ENCODE assay signal across 19 cellular contexts in genomic region chr20:54431545-54431944, GRCh38. TPM values are rescaled to one million over a fixed set of nuclear protein-coding genes. Genes with fewer than 3 reads are reported as not detected.
DNase-seq lines count a peak whose midpoint lies in the region; ATAC-seq and TF ChIP-seq lines count a peak whose summit lies in the region.
"Had no signal": no experiment of that assay in that cellular context is flagged by ENCODE, and none has a peak within 500 bp of the region (broad histone marks: within the 10 kb centered on the region; RNA-seq: fewer than 3 reads in every experiment).

No MANE protein-coding gene starts in this region.

- H3K9ac ChIP-seq in mesenchymal stem cell (ENCODE audit: low read length): peak overlapping the region; percentile 13

- no peak overlapping the region for H4K91ac ChIP-seq in mesenchymal stem cell (ENCODE audit: low read length)

- H3K27me3 ChIP-seq in mesenchymal stem cell (ENCODE audit: control insufficient read depth in 1 of 2, insufficient read depth in 1 of 2, low read length in 2 of 2): no peaks in the 10 kb centered on the region
- H3K27me3 ChIP-seq: heart left ventricle, ovary, uterus had no signal

- in situ Hi-C loops in Caki2 (cut with HindIII; ENCODE audit: low pct_unique_long_range_greater_than_20kb, low sequenced_read_pairs): no loop called here

- no peak overlapping the region for H3K4me3 ChIP-seq in mesenchymal stem cell (ENCODE audit: insufficient read depth in 1 of 2, low read depth in 1 of 2, low read length in 2 of 2)
- H3K4me3 ChIP-seq: heart left ventricle, ovary, uterus had no signal

- CTCF ChIA-PET in WTC11 (lab: Charles Lee): interaction anchor here (1.0 kb wide), 1 partner anchor 224 kb away, joined by 3 read pairs; no protein-coding TSS in a partner anchor

- ATAC-seq in HG03175 (IDR thresholded peaks at IDR 0.05; ENCODE audit: unreplicated experiment) (no peak), HG03378 (IDR thresholded peaks at IDR 0.05; ENCODE audit: unreplicated experiment) (no peak), WTC11 (no peak), HG03457 (IDR thresholded peaks at IDR 0.05; ENCODE audit: unreplicated experiment) (no peak)
- ATAC-seq: heart left ventricle; stimulated activated naive CD8-positive, alpha-beta T cell treated with anti-CD3 and anti-CD28 coated beads, Interleukin-15, Interleukin-2, amounts not matched to agents 100 U/mL and 50 U/mL, for 24 hours had no signal

- peak; percentile 22 for DNase-seq in Caki2 (ENCODE audit: low read depth)
- peak; percentile 6 for DNase-seq in NCI-H2029 (lab: John Stamatoyannopoulos, UW)
- DNase-seq in mesenchymal stem cell: no peak
- DNase-seq in WTC11 (ENCODE audit: low spot score): no peak
- DNase-seq: activated CD4-positive, CD25-positive, alpha-beta regulatory T cell treated with anti-CD3 and anti-CD28 coated beads, Interleukin-2, amount 50 U/mL, for 72 hours; activated gamma-delta T cell treated with Interleukin-2 at 50 U/mL for 16 hours; heart left ventricle; islet precursor cell; midbrain; ovary; SIG-M5; stimulated activated naive CD8-positive, alpha-beta T cell treated with anti-CD3 and anti-CD28 coated beads, Interleukin-15, Interleukin-2, amounts not matched to agents 100 U/mL and 50 U/mL, for 24 hours; uterus had no signal

- H2BK15ac ChIP-seq in mesenchymal stem cell (ENCODE audit: low read depth, poor library complexity, severe bottlenecking): no peak overlapping the region

- no peaks in the 10 kb centered on the region for H3K9me3 ChIP-seq in mesenchymal stem cell (ENCODE audit: control insufficient read depth, low read length)
- H3K9me3 ChIP-seq: heart left ventricle, ovary, uterus had no signal

- H3K36me3 ChIP-seq in mesenchymal stem cell (ENCODE audit: control insufficient read depth in 1 of 2, insufficient read depth in 2 of 2, low read depth in 1 of 2, low read length in 2 of 2): no peaks in the 10 kb centered on the region
- H3K36me3 ChIP-seq: heart left ventricle, ovary, uterus had no signal

- H3K14ac ChIP-seq in mesenchymal stem cell (ENCODE audit: low read length in 2 of 2): no peak overlapping the region

- no peak overlapping the region for H2BK5ac ChIP-seq in mesenchymal stem cell (ENCODE audit: low read depth, low read length, poor library complexity, severe bottlenecking)

- H3K4me3 Mint-ChIP-seq in brain (peak overlapping the region in 1 of 5 experiments; percentile 13), WTC11 (no peak overlapping the region)
- H3K4me3 Mint-ChIP-seq: T-helper 2 cell treated with Interferon-gamma antibody and Interleukin-4, amounts not matched to agents 5 μg/mL and 100 μg/mL, for 36 hours had no signal

- H3K27me3 Mint-ChIP-seq in brain (no peaks in the 10 kb centered on the region), WTC11 (ENCODE audit: low read depth) (no peaks in the 10 kb centered on the region)

- WGBS in mesenchymal stem cell: 46% methylated on average over 4 of the region's 5 CpGs

- no peaks in the 10 kb centered on the region for H3K4me1 ChIP-seq in mesenchymal stem cell (ENCODE audit: control insufficient read depth, insufficient read depth, low read depth, low read length)
- H3K4me1 ChIP-seq: heart left ventricle, uterus had no signal

- POLR2A ChIA-PET in WTC11 (lab: Charles Lee): no interaction called here

- H3K36me3 Mint-ChIP-seq in brain (no peaks in the 10 kb centered on the region), WTC11 (no peaks in the 10 kb centered on the region)

- H2BK120ac ChIP-seq in mesenchymal stem cell (ENCODE audit: low read depth, low read length): no peak overlapping the region

- H3K23ac ChIP-seq in mesenchymal stem cell (ENCODE audit: low read length in 2 of 2): no peak overlapping the region

- no peak overlapping the region for H3K4me2 ChIP-seq in mesenchymal stem cell (ENCODE audit: low read length, poor library complexity, severe bottlenecking)

- H4K8ac ChIP-seq in mesenchymal stem cell (ENCODE audit: low read length): no peak overlapping the region

- H3K18ac ChIP-seq in mesenchymal stem cell (ENCODE audit: low read depth in 1 of 2, low read length in 2 of 2): no peak overlapping the region

- no peak overlapping the region for H2AFZ ChIP-seq in mesenchymal stem cell (ENCODE audit: low read depth, low read length)

- H3K27ac Mint-ChIP-seq in brain (peak overlapping the region in 4 of 5 experiments; percentile 8 to 76 (median 36)), WTC11 (no peak overlapping the region)
- H3K27ac Mint-ChIP-seq: T-helper 2 cell treated with Interferon-gamma antibody and Interleukin-4, amounts not matched to agents 5 μg/mL and 100 μg/mL, for 36 hours had no signal

- TF ChIP-seq CTCF in brain (conservative IDR thresholded peaks at IDR 0.05) (no peak), WTC11 (IDR thresholded peaks at IDR 0.05) (no peak)

- H2AK5ac ChIP-seq in mesenchymal stem cell (ENCODE audit: low read length, severe bottlenecking): no peak overlapping the region

- no peak overlapping the region for H3K4ac ChIP-seq in mesenchymal stem cell (ENCODE audit: low read depth in 1 of 2, low read length in 2 of 2)

- peaks cover 9% of the 10 kb centered on the region for H3K4me1 Mint-ChIP-seq in brain
- H3K4me1 Mint-ChIP-seq in WTC11: 0 out of 2 replicates have a peak, but pooled peaks cover 6% of the 10 kb centered on the region

- H2BK12ac ChIP-seq in mesenchymal stem cell (ENCODE audit: low read length in 2 of 2): no peak overlapping the region

- no peaks in the 10 kb centered on the region for H3K79me1 ChIP-seq in mesenchymal stem cell (replicated peaks; ENCODE audit: low read length, poor library complexity, severe bottlenecking)

- H3K9me3 Mint-ChIP-seq in brain (peaks cover 0 to 7% (median 0%) of the 10 kb centered on the region in 5 experiments), WTC11 (no peaks in the 10 kb centered on the region)
- H3K9me3 Mint-ChIP-seq: T-helper 2 cell treated with Interferon-gamma antibody and Interleukin-4, amounts not matched to agents 5 μg/mL and 100 μg/mL, for 36 hours had no signal

- H3K27ac ChIP-seq in mesenchymal stem cell (ENCODE audit: low read length, poor library complexity, severe bottlenecking): no peak overlapping the region
- H3K27ac ChIP-seq: epithelial cell of prostate, heart left ventricle, ovary, uterus had no signal

TF ChIP-seq in WTC11, 78 proteins besides CTCF, POLR2A, EP300 and RAD21:
- TF ChIP-seq NFYB (CRISPR knock-in tag; conservative IDR thresholded peaks at IDR 0.05; ENCODE audit: low read depth): no peak
- TF ChIP-seq ZBTB21 (CRISPR knock-in tag; IDR thresholded peaks at IDR 0.05; ENCODE audit: borderline replicate concordance): no peak
- TF ChIP-seq CBFB (CRISPR knock-in tag; IDR thresholded peaks at IDR 0.05; ENCODE audit: low read depth): no peak
- TF ChIP-seq EMX1 (CRISPR knock-in tag; IDR thresholded peaks at IDR 0.05): no peak
- TF ChIP-seq, protein P1, sequence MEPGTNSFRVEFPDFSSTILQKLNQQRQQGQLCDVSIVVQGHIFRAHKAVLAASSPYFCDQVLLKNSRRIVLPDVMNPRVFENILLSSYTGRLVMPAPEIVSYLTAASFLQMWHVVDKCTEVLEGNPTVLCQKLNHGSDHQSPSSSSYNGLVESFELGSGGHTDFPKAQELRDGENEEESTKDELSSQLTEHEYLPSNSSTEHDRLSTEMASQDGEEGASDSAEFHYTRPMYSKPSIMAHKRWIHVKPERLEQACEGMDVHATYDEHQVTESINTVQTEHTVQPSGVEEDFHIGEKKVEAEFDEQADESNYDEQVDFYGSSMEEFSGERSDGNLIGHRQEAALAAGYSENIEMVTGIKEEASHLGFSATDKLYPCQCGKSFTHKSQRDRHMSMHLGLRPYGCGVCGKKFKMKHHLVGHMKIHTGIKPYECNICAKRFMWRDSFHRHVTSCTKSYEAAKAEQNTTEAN (CRISPR knock-in tag; IDR thresholded peaks at IDR 0.05): no peak
- TF ChIP-seq ELF4 (CRISPR knock-in tag; IDR thresholded peaks at IDR 0.05; ENCODE audit: low read depth): no peak
- TF ChIP-seq TP53 (CRISPR knock-in tag; IDR thresholded peaks at IDR 0.05): no peak
- TF ChIP-seq, protein P2, sequence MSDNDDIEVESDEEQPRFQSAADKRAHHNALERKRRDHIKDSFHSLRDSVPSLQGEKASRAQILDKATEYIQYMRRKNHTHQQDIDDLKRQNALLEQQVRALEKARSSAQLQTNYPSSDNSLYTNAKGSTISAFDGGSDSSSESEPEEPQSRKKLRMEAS (CRISPR knock-in tag; IDR thresholded peaks at IDR 0.05): no peak
TF ChIP-seq in WTC11: peak in this region for 0.

RNA-seq across cellular contexts. Expression of gene DOK5, which starts 43.8 kb away (rescaled TPM):
- total RNA-seq in Caki2 (2014; rRNA removed; shearing (Covaris generic); ENCODE audit: low replicate concordance): 1.6 and 3.5 TPM in 2 replicates
- 5.7 TPM for polyA plus RNA-seq in brain (ENCODE audit: insufficient read depth, low read depth, low replicate concordance)
- polyA plus RNA-seq in mesenchymal stem cell (2013, experiment 1 of 2): not detected
- polyA plus RNA-seq in mesenchymal stem cell (2013, experiment 2 of 2): not detected
- total RNA-seq in WTC11 (2021): 8.8 to 10.4 TPM (median 10.1 TPM) in 3 replicates

Comparison
In these comparisons a context has a peak if more than half of its experiments do, and no peak if none do; other contexts are left out.
1. DNase-seq: peak in Caki2 (single experiment) and NCI-H2029 (single experiment); none in mesenchymal stem cell (single experiment) and WTC11 (single experiment).